Comparison of ENCODE assay signal across 18 cellular contexts in the genomic region with DNA sequence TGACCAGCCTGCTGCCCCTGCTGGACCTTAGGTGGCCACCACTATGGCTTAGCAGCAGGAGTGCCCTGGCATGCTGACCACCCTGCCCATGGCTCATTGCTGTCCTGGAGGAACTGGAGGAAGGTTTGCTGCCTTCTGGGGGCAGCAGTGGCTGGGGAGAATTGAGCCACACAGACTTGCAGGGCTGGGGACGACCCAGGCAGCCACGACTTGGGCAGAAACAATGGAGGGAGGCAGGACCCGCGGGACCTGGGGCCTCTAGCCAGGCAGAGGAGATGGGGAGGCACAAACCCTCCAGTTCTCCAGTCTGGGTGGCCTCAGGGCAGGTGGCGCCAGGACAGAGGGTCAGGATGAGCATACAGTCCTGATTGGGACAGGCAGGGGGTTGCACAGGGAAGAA. TPM values are rescaled to one million over a fixed set of nuclear protein-coding genes. Genes with fewer than 3 reads are reported as not detected.
"Had no signal": no experiment of that assay in that cellular context is flagged by ENCODE, and none has a peak within 500 bp of the region (broad histone marks: within the 10 kb centered on the region; RNA-seq: fewer than 3 reads in every experiment).

No MANE protein-coding gene starts in this region.

- DNase-seq: activated CD4-positive, alpha-beta T cell treated with anti-CD3 and anti-CD28 coated beads, Interleukin-2, amount 10 ng/mL, durations not matched to agents 24 days and 14 days; activated CD4-positive, CD25-positive, alpha-beta regulatory T cell; activated CD8-positive, alpha-beta memory T cell treated with anti-CD3 and anti-CD28 coated beads, Interleukin-2, amount 50 U/mL, for 4 hours; activated CD8-positive, alpha-beta T cell treated with anti-CD3 and anti-CD28 coated beads, Interleukin-2, amount 10 ng/mL, durations not matched to agents 7 days and 5 days; activated effector memory CD4-positive, alpha-beta T cell treated with Interleukin-2 at 50 U/mL for 16 hours; activated naive CD4-positive, alpha-beta T cell treated with anti-CD3 and anti-CD28 coated beads, Interleukin-2, amount 50 U/mL, for 16 hours; activated T-cell treated with anti-CD3 and anti-CD28 coated beads, Interleukin-2, amount 50 U/mL, for 4 hours; effector CD8-positive, alpha-beta T cell; esophagus squamous epithelium; stimulated activated CD4-positive, alpha-beta T cell treated with anti-CD3 and anti-CD28 coated beads, Interleukin-4, amount 100 ng/mL, for 4 hours; stimulated activated naive CD4-positive, alpha-beta T cell; T-helper 17 cell; thyroid gland had no signal

- ATAC-seq: activated CD8-positive, alpha-beta T cell treated with anti-CD3 and anti-CD28 coated beads, Interleukin-2, amount 10 ng/mL, durations not matched to agents 7 days and 5 days; activated T-cell treated with anti-CD3 and anti-CD28 coated beads, Interleukin-2, amount 50 U/mL, for 4 hours; sciatic nerve; T-helper 17 cell had no signal

- H3K9me3 ChIP-seq: ascending aorta, breast epithelium, esophagus squamous epithelium, psoas muscle, thyroid gland, vagina had no signal

- H3K27me3 Mint-ChIP-seq: activated CD4-positive, alpha-beta T cell treated with anti-CD3 and anti-CD28 coated beads, Interleukin-2, amount 10 ng/mL, durations not matched to agents 24 days and 14 days had no signal

- H3K4me1 ChIP-seq: ascending aorta, breast epithelium, thyroid gland, vagina had no signal

- H3K4me3 ChIP-seq: ascending aorta, breast epithelium, esophagus squamous epithelium, psoas muscle, thyroid gland, vagina had no signal

- H3K9me3 Mint-ChIP-seq: activated CD4-positive, alpha-beta T cell treated with anti-CD3 and anti-CD28 coated beads, Interleukin-2, amount 10 ng/mL, durations not matched to agents 24 days and 14 days; activated T-cell treated with anti-CD3 and anti-CD28 coated beads, Interleukin-2, amount 50 U/mL, for 4 hours had no signal

- H3K27ac ChIP-seq: ascending aorta, breast epithelium, esophagus squamous epithelium, psoas muscle, thyroid gland, vagina had no signal

- H3K27ac Mint-ChIP-seq: activated CD4-positive, alpha-beta T cell treated with anti-CD3 and anti-CD28 coated beads, Interleukin-2, amount 10 ng/mL, durations not matched to agents 24 days and 14 days; activated CD8-positive, alpha-beta T cell treated with anti-CD3 and anti-CD28 coated beads, Interleukin-2, amount 10 ng/mL, durations not matched to agents 7 days and 5 days; T-helper 17 cell had no signal

- H3K4me1 Mint-ChIP-seq: T-helper 17 cell had no signal

- H3K4me3 Mint-ChIP-seq: activated CD4-positive, alpha-beta T cell treated with anti-CD3 and anti-CD28 coated beads, Interleukin-2, amount 10 ng/mL, durations not matched to agents 24 days and 14 days; activated CD8-positive, alpha-beta T cell treated with anti-CD3 and anti-CD28 coated beads, Interleukin-2, amount 10 ng/mL, durations not matched to agents 7 days and 5 days; activated T-cell treated with anti-CD3 and anti-CD28 coated beads, Interleukin-2, amount 50 U/mL, for 4 hours; T-helper 17 cell had no signal

- H3K27me3 ChIP-seq: ascending aorta, breast epithelium, esophagus squamous epithelium, thyroid gland, vagina had no signal

- H3K36me3 ChIP-seq: ascending aorta, breast epithelium, esophagus squamous epithelium, thyroid gland, vagina had no signal

RNA-seq across cellular contexts. Expression of gene ADAMTS7, which starts 32.8 kb away (rescaled TPM):
- total RNA-seq: activated CD8-positive, alpha-beta T cell treated with anti-CD3 and anti-CD28 coated beads, Interleukin-2, amount 10 ng/mL, durations not matched to agents 7 days and 5 days; T-helper 17 cell had no signal
